Comparison of ENCODE assay signal across 11 cellular contexts in genomic region chr6:42141603-42142117, GRCh38. TPM values are rescaled to one million over a fixed set of nuclear protein-coding genes. Genes with fewer than 3 reads are reported as not detected.
DNase-seq lines count a peak whose midpoint lies in the region; ATAC-seq and TF ChIP-seq lines count a peak whose summit lies in the region.
"Had no signal": no experiment of that assay in that cellular context is flagged by ENCODE, and none has a peak within 500 bp of the region (broad histone marks: within the 10 kb centered on the region; RNA-seq: fewer than 3 reads in every experiment).

No MANE protein-coding gene starts in this region.

- H3K4me3 Mint-ChIP-seq in CD8-positive, alpha-beta T cell: peak overlapping the region; percentile 18
- H3K4me3 Mint-ChIP-seq in T-helper 17 cell: peak overlapping the region; percentile 41
- H3K4me3 Mint-ChIP-seq in activated CD4-positive, alpha-beta T cell treated with anti-CD3 and anti-CD28 coated beads for 36 hours: no peak overlapping the region
- H3K4me3 Mint-ChIP-seq: natural killer cell treated with Interleukin-12 subunit alpha and Interleukin-12 subunit beta and Interleukin-15 and Interleukin-18, amount 100 ng/mL, for 72 hours; T-helper 1 cell treated with Interleukin-12 subunit alpha and Interleukin-12 subunit beta and Interleukin-4 antibody, amounts not matched to agents 30 μg/mL and 1 μg/mL, for 36 hours had no signal

- H3K27ac Mint-ChIP-seq in CD8-positive, alpha-beta T cell: no peak overlapping the region
- H3K27ac Mint-ChIP-seq in T-helper 17 cell: no peak overlapping the region
- H3K27ac Mint-ChIP-seq in activated CD4-positive, alpha-beta T cell treated with anti-CD3 and anti-CD28 coated beads for 36 hours: no peak overlapping the region
- H3K27ac Mint-ChIP-seq: natural killer cell treated with Interleukin-12 subunit alpha and Interleukin-12 subunit beta and Interleukin-15 and Interleukin-18, amount 100 ng/mL, for 72 hours; T-helper 1 cell treated with Interleukin-12 subunit alpha and Interleukin-12 subunit beta and Interleukin-4 antibody, amounts not matched to agents 30 μg/mL and 1 μg/mL, for 36 hours had no signal

- CTCF ChIA-PET in CD8-positive, alpha-beta T cell (lab: Charles Lee): no interaction called here
- CTCF ChIA-PET in activated CD4-positive, alpha-beta T cell treated with anti-CD3 and anti-CD28 coated beads for 36 hours (lab: Charles Lee): no interaction called here

- intact Hi-C loops in CD8-positive, alpha-beta T cell (cut with DNase I, micrococcal nuclease): no loop called here
- intact Hi-C loops in heart left ventricle (cut with DNase I): no loop called here
- intact Hi-C loops in activated CD4-positive, alpha-beta T cell treated with anti-CD3 and anti-CD28 coated beads for 36 hours (cut with DNase I, micrococcal nuclease): no loop called here

- no peaks in the 10 kb centered on the region for H3K36me3 Mint-ChIP-seq in CD8-positive, alpha-beta T cell
- H3K36me3 Mint-ChIP-seq in T-helper 17 cell (ENCODE audit: low read depth): peaks cover 6% of the 10 kb centered on the region
- H3K36me3 Mint-ChIP-seq in activated CD4-positive, alpha-beta T cell treated with anti-CD3 and anti-CD28 coated beads for 36 hours (ENCODE audit: low read depth): no peaks in the 10 kb centered on the region
- H3K36me3 Mint-ChIP-seq: natural killer cell treated with Interleukin-12 subunit alpha and Interleukin-12 subunit beta and Interleukin-15 and Interleukin-18, amount 100 ng/mL, for 72 hours had no signal

- H3K36me3 ChIP-seq in CD8-positive, alpha-beta T cell (ENCODE audit: insufficient read depth, low read length): no peaks in the 10 kb centered on the region
- H3K36me3 ChIP-seq in heart left ventricle (no peaks in the 10 kb centered on the region), parathyroid adenoma (ENCODE audit: control insufficient read depth, insufficient read depth, low read length) (no peaks in the 10 kb centered on the region)
- H3K36me3 ChIP-seq: HAP-1 had no signal

- H3K4me1 Mint-ChIP-seq in CD8-positive, alpha-beta T cell (ENCODE audit: low read depth): peaks cover 9% of the 10 kb centered on the region
- peaks cover 2% of the 10 kb centered on the region for H3K4me1 Mint-ChIP-seq in T-helper 17 cell
- peaks cover 11% of the 10 kb centered on the region for H3K4me1 Mint-ChIP-seq in activated CD4-positive, alpha-beta T cell treated with anti-CD3 and anti-CD28 coated beads for 36 hours

- peak overlapping the region; percentile 84 for H2AFZ ChIP-seq in parathyroid adenoma

- peaks cover 11% of the 10 kb centered on the region for H3K4me1 ChIP-seq in CD8-positive, alpha-beta T cell (ENCODE audit: insufficient read depth, low read length)
- H3K4me1 ChIP-seq in heart left ventricle (peaks cover 0 to 23% (median 9%) of the 10 kb centered on the region in 12 donors), parathyroid adenoma (peaks cover 21% of the 10 kb centered on the region)

- DNase-seq in CD8-positive, alpha-beta T cell: no peak
- DNase-seq in T-helper 17 cell (no peak), heart left ventricle (no peak), GM19240 (ENCODE audit: insufficient read length, low spot score) (no peak), NCI-H774 (lab: John Stamatoyannopoulos, UW) (no peak)
- DNase-seq in activated CD4-positive, alpha-beta T cell treated with anti-CD3 and anti-CD28 coated beads for 36 hours: no peak

- 35 to 45% (median 43%) methylated on average over 11 to 13 of the region's 13 CpGs for WGBS in heart left ventricle, 4 donors

- H3K4me3 ChIP-seq in CD8-positive, alpha-beta T cell (ENCODE audit: low read depth, low read length): no peak overlapping the region
- H3K4me3 ChIP-seq in heart left ventricle: peak overlapping the region; percentile 27 to 71 (median 53)
- H3K4me3 ChIP-seq in parathyroid adenoma (ENCODE audit: low read depth, low read length): peak overlapping the region; percentile 66
- H3K4me3 ChIP-seq: HAP-1 had no signal

- TF ChIP-seq POLR2A in heart left ventricle (IDR thresholded peaks at IDR 0.05): no peak

- no peaks in the 10 kb centered on the region for H3K9me3 Mint-ChIP-seq in CD8-positive, alpha-beta T cell
- no peaks in the 10 kb centered on the region for H3K9me3 Mint-ChIP-seq in activated CD4-positive, alpha-beta T cell treated with anti-CD3 and anti-CD28 coated beads for 36 hours (ENCODE audit: low read depth)
- H3K9me3 Mint-ChIP-seq: natural killer cell treated with Interleukin-12 subunit alpha and Interleukin-12 subunit beta and Interleukin-15 and Interleukin-18, amount 100 ng/mL, for 72 hours; T-helper 1 cell treated with Interleukin-12 subunit alpha and Interleukin-12 subunit beta and Interleukin-4 antibody, amounts not matched to agents 30 μg/mL and 1 μg/mL, for 36 hours had no signal

- H3K27me3 ChIP-seq in CD8-positive, alpha-beta T cell (ENCODE audit: insufficient read depth, low read length): peaks cover 8% of the 10 kb centered on the region
- H3K27me3 ChIP-seq in heart left ventricle: peaks cover 0 to 24% (median 10%) of the 10 kb centered on the region in 9 donors
- no peaks in the 10 kb centered on the region for H3K27me3 ChIP-seq in parathyroid adenoma (ENCODE audit: control insufficient read depth, insufficient read depth, low read length)

- ATAC-seq in CD8-positive, alpha-beta T cell: no peak
- no peak for ATAC-seq in T-helper 17 cell
- ATAC-seq in heart left ventricle: peak in 3 of 4 donors; percentile 45 to 78 (median 54)
- ATAC-seq in activated CD4-positive, alpha-beta T cell treated with anti-CD3 and anti-CD28 coated beads for 36 hours: no peak
- no peak for ATAC-seq in GM19328 (IDR thresholded peaks at IDR 0.05; ENCODE audit: unreplicated experiment)
- ATAC-seq: natural killer cell treated with Interleukin-12 subunit alpha and Interleukin-12 subunit beta and Interleukin-15 and Interleukin-18, amount 100 ng/mL, for 72 hours had no signal

- H3K4me2 ChIP-seq in parathyroid adenoma (ENCODE audit: low read length): peak overlapping the region; percentile 77

- no peak for TF ChIP-seq CTCF in CD8-positive, alpha-beta T cell (IDR thresholded peaks at IDR 0.05)
- TF ChIP-seq CTCF in heart left ventricle (IDR thresholded peaks at IDR 0.05): no peak
- TF ChIP-seq CTCF in parathyroid adenoma (IDR thresholded peaks at IDR 0.05): no peak

- H3K79me2 ChIP-seq in parathyroid adenoma: no peaks in the 10 kb centered on the region

- H3K9ac ChIP-seq in parathyroid adenoma: no peak overlapping the region

- H3K27ac ChIP-seq in CD8-positive, alpha-beta T cell (ENCODE audit: low read depth, low read length): no peak overlapping the region
- H3K27ac ChIP-seq in heart left ventricle (peak overlapping the region in 5 of 12 donors; percentile 29 to 66 (median 43)), parathyroid adenoma (peak overlapping the region; percentile 50)

- peaks cover 21% of the 10 kb centered on the region for H3K27me3 Mint-ChIP-seq in CD8-positive, alpha-beta T cell (ENCODE audit: low read depth)
- peaks cover 45% of the 10 kb centered on the region for H3K27me3 Mint-ChIP-seq in T-helper 17 cell
- H3K27me3 Mint-ChIP-seq in activated CD4-positive, alpha-beta T cell treated with anti-CD3 and anti-CD28 coated beads for 36 hours: peaks cover 35% of the 10 kb centered on the region

- POLR2A ChIA-PET in CD8-positive, alpha-beta T cell (lab: Charles Lee): no interaction called here
- POLR2A ChIA-PET in activated CD4-positive, alpha-beta T cell treated with anti-CD3 and anti-CD28 coated beads for 36 hours (lab: Charles Lee): no interaction called here

- H3K9me3 ChIP-seq in CD8-positive, alpha-beta T cell (ENCODE audit: low read length): no peaks in the 10 kb centered on the region
- H3K9me3 ChIP-seq in T-helper 17 cell (ENCODE audit: control insufficient read depth, low read length, poor library complexity, severe bottlenecking) (no peaks in the 10 kb centered on the region), heart left ventricle (no peaks in the 10 kb centered on the region), parathyroid adenoma (ENCODE audit: control insufficient read depth, low read length) (no peaks in the 10 kb centered on the region)
- H3K9me3 ChIP-seq: HAP-1 had no signal

RNA-seq across cellular contexts. Expression of gene C6orf132, which starts 0.8 kb away (rescaled TPM):
- under 1 TPM; 0.05 to 0.06 TPM for total RNA-seq in CD8-positive, alpha-beta T cell
- total RNA-seq in T-helper 17 cell: not detected
- 1 to 10 TPM; 1.8 to 5.7 (median 2.2) TPM for total RNA-seq in heart left ventricle
- 1 to 10 TPM in 1 of 2 donors, under 1 TPM in 1; 0.30 to 3.0 TPM for polyA plus RNA-seq in heart left ventricle
- under 1 TPM; 0.14 TPM for total RNA-seq in activated CD4-positive, alpha-beta T cell treated with anti-CD3 and anti-CD28 coated beads for 36 hours

RNA-seq across cellular contexts. Expression of gene GUCA1A, which starts 31.5 kb away (rescaled TPM):
- total RNA-seq in CD8-positive, alpha-beta T cell: not detected
- total RNA-seq in T-helper 17 cell (not detected), heart left ventricle (under 1 TPM in 3 of 9 donors, not detected in 6; 0.13 to 0.28 (median 0.19) TPM)
- not detected for polyA plus RNA-seq in heart left ventricle
- not detected for total RNA-seq in activated CD4-positive, alpha-beta T cell treated with anti-CD3 and anti-CD28 coated beads for 36 hours
- total RNA-seq: natural killer cell treated with Interleukin-12 subunit alpha and Interleukin-12 subunit beta and Interleukin-15 and Interleukin-18, amount 100 ng/mL, for 72 hours had no signal

RNA-seq across cellular contexts. Expression of gene GUCA1B, which starts 53.1 kb away (rescaled TPM):
- 1 to 10 TPM; 1.2 to 2.2 TPM for total RNA-seq in CD8-positive, alpha-beta T cell
- total RNA-seq in T-helper 17 cell: 1 to 10 TPM; 1.5 to 2.2 TPM
- total RNA-seq in heart left ventricle: 1 to 10 TPM in 6 of 9 donors, under 1 TPM in 1, not detected in 2; 0.37 to 2.4 (median 1.5) TPM
- polyA plus RNA-seq in heart left ventricle: under 1 TPM; 0.15 to 0.18 TPM
- 1 to 10 TPM; 1.0 to 1.5 TPM for total RNA-seq in activated CD4-positive, alpha-beta T cell treated with anti-CD3 and anti-CD28 coated beads for 36 hours

Comparison
In these comparisons a context has a peak if more than half of its experiments do, and no peak if none do; other contexts are left out.
1. ATAC-seq: peak in heart left ventricle (3 of 4); none in CD8-positive, alpha-beta T cell (single experiment), T-helper 17 cell (single experiment), activated CD4-positive, alpha-beta T cell treated with anti-CD3 and anti-CD28 coated beads for 36 hours (single experiment) and GM19328 (single experiment).